In genomic region chr10:6737080-6737641, GRCh38 we compare ENCODE assay signal across 11 cellular contexts.
A peak's percentile ranks its signal among the peaks of the same experiment; 100 is the strongest.
DNase-seq lines count a peak whose midpoint lies in the region; ATAC-seq lines count a peak whose summit lies in the region.
"Had no signal": no experiment of that assay in that cellular context is flagged by ENCODE, and none has a peak within 500 bp of the region (broad histone marks: within the 10 kb centered on the region; RNA-seq: fewer than 3 reads in every experiment).

No MANE protein-coding gene starts in this region.

- H3K4me3 ChIP-seq in MG63 (no peak overlapping the region), esophagus (ENCODE audit: low read depth in 1 of 2, low read length in 2 of 2) (peak overlapping the region; percentile 10 to 13)

- no peak overlapping the region for H3K27ac Mint-ChIP-seq in activated CD4-positive, alpha-beta T cell treated with anti-CD3 and anti-CD28 coated beads for 36 hours

- peaks cover 28% of the 10 kb centered on the region for H3K27me3 Mint-ChIP-seq in activated CD4-positive, alpha-beta T cell treated with anti-CD3 and anti-CD28 coated beads for 36 hours

- peak overlapping the region; percentile 65 to 81 for H3K27ac ChIP-seq in esophagus (ENCODE audit: low read depth in 2 of 2, low read length in 1 of 2)
- H3K27ac ChIP-seq: SK-N-MC had no signal

- H3K4me1 ChIP-seq in esophagus (ENCODE audit: control insufficient read depth in 2 of 2, insufficient read depth in 2 of 2, low read length in 1 of 2): peaks cover 0 to 4% of the 10 kb centered on the region in 2 donors

- H3K9me3 ChIP-seq in MG63 (no peaks in the 10 kb centered on the region), esophagus (ENCODE audit: control insufficient read depth in 2 of 2, insufficient read depth in 1 of 2, low read depth in 1 of 2, low read length in 1 of 2) (no peaks in the 10 kb centered on the region)

- CTCF ChIA-PET in activated CD4-positive, alpha-beta T cell treated with anti-CD3 and anti-CD28 coated beads for 36 hours (lab: Charles Lee): interaction anchor here (0.7 kb wide), 1 partner anchor 94 kb away, joined by 3 read pairs; no protein-coding TSS in a partner anchor

- intact Hi-C loops in activated CD4-positive, alpha-beta T cell treated with anti-CD3 and anti-CD28 coated beads for 36 hours (cut with DNase I, micrococcal nuclease): no loop called here

- no peak for ATAC-seq in activated CD4-positive, alpha-beta T cell treated with anti-CD3 and anti-CD28 coated beads for 36 hours
- ATAC-seq in HG03342 (IDR thresholded peaks at IDR 0.05; ENCODE audit: unreplicated experiment) (no peak), GM21447 (IDR thresholded peaks at IDR 0.05; ENCODE audit: unreplicated experiment) (no peak)

- DNase-seq in Caki2 (ENCODE audit: low read depth): peak; percentile 93
- peak; percentile 45 for DNase-seq in MG63
- peak; percentile 78 for DNase-seq in mucosa of gallbladder (ENCODE audit: low spot score)
- no peak for DNase-seq in activated CD4-positive, alpha-beta T cell treated with anti-CD3 and anti-CD28 coated beads for 36 hours
- no peak for DNase-seq in NCI-H1417 treated with DMSO at 0.1 percent for 48 hours (lab: John Stamatoyannopoulos, UW)
- DNase-seq: NCI-H2171 treated with DMSO at 0.1 percent for 48 hours; stimulated activated naive CD4-positive, alpha-beta T cell had no signal

- H3K36me3 ChIP-seq in MG63 (no peaks in the 10 kb centered on the region), esophagus (ENCODE audit: control insufficient read depth in 2 of 2, insufficient read depth in 2 of 2, low read length in 1 of 2) (no peaks in the 10 kb centered on the region)

- POLR2A ChIA-PET in activated CD4-positive, alpha-beta T cell treated with anti-CD3 and anti-CD28 coated beads for 36 hours (lab: Charles Lee): no interaction called here

- no peak overlapping the region for H3K4me3 Mint-ChIP-seq in activated CD4-positive, alpha-beta T cell treated with anti-CD3 and anti-CD28 coated beads for 36 hours

- 52 to 59% methylated on average over 9 of the region's 9 CpGs for WGBS in esophagus, 2 donors

- no peaks in the 10 kb centered on the region for H3K9me3 Mint-ChIP-seq in activated CD4-positive, alpha-beta T cell treated with anti-CD3 and anti-CD28 coated beads for 36 hours (ENCODE audit: low read depth)

- H3K27me3 ChIP-seq in MG63: no peaks in the 10 kb centered on the region
- no peaks in the 10 kb centered on the region for H3K27me3 ChIP-seq in esophagus (ENCODE audit: control insufficient read depth in 1 of 2, insufficient read depth in 2 of 2, low read length in 2 of 2)

- no peaks in the 10 kb centered on the region for H3K4me1 Mint-ChIP-seq in activated CD4-positive, alpha-beta T cell treated with anti-CD3 and anti-CD28 coated beads for 36 hours

- H3K36me3 Mint-ChIP-seq in activated CD4-positive, alpha-beta T cell treated with anti-CD3 and anti-CD28 coated beads for 36 hours (ENCODE audit: low read depth): no peaks in the 10 kb centered on the region

- in situ Hi-C loops in Caki2 (cut with HindIII; ENCODE audit: low pct_unique_long_range_greater_than_20kb, low sequenced_read_pairs): no loop called here

Comparison
In these comparisons a context has a peak if more than half of its experiments do, and no peak if none do; other contexts are left out.
1. DNase-seq: peak in Caki2 (single experiment), MG63 (single experiment) and mucosa of gallbladder (single experiment); none in activated CD4-positive, alpha-beta T cell treated with anti-CD3 and anti-CD28 coated beads for 36 hours (single experiment) and NCI-H1417 treated with DMSO at 0.1 percent for 48 hours (single experiment).